ENCODE assay signal across 30 cellular contexts in the genomic region with DNA sequence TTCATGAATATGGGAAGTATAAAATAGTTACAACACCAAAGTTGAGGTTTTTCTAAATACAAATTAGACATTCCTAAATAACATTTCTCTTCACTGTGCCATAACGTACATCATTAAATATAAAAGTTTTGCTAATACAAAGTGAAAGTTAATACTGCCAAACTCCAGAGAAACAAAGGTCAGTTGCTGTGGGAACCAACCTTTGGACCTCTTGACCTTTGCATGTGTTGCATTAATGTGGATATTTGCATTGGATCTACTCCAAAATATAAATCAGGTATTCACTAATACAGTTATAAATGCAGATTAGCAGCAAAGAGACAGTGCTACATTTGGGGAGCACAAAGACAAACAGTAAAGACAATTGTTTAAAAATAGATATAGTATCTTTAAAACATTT.
"Had no signal": no experiment of that assay in that cellular context is flagged by ENCODE, and none has a peak within 500 bp of the region (broad histone marks: within the 10 kb centered on the region; RNA-seq: fewer than 3 reads in every experiment).

No MANE protein-coding gene starts in this region.

- H3K4me1 ChIP-seq: adrenal gland, breast epithelium, colonic mucosa had no signal

- H3K36me3 ChIP-seq: adrenal gland, breast epithelium, cardiac muscle cell, colonic mucosa had no signal

- FAIRE-seq: endothelial cell of umbilical vein, frontal cortex had no signal

- H3K9me3 ChIP-seq: adrenal gland, colonic mucosa had no signal

- H3K27me3 ChIP-seq: adrenal gland, breast epithelium, cardiac muscle cell, colonic mucosa had no signal

- ATAC-seq: activated CD4-positive, alpha-beta T cell treated with anti-CD3 and anti-CD28 coated beads for 36 hours; activated CD8-positive, alpha-beta memory T cell treated with anti-CD3 and anti-CD28 coated beads, Interleukin-2, amount 10 ng/mL, durations not matched to agents 7 days and 5 days; activated CD8-positive, alpha-beta T cell treated with anti-CD3 and anti-CD28 coated beads, Interleukin-2, amount 10 ng/mL, durations not matched to agents 7 days and 5 days; activated naive CD8-positive, alpha-beta T cell treated with anti-CD3 and anti-CD28 coated beads, Interleukin-2, amount 50 U/mL, for 24 hours; T-cell had no signal

- H3K4me3 ChIP-seq: adrenal gland, breast epithelium, cardiac muscle cell, colonic mucosa had no signal

- H3K27ac ChIP-seq: adrenal gland, breast epithelium, cardiac muscle cell, colonic mucosa, epithelial cell of prostate had no signal

- DNase-seq: activated CD4-positive, alpha-beta memory T cell treated with anti-CD3 and anti-CD28 coated beads for 36 hours; activated CD4-positive, alpha-beta T cell treated with anti-CD3 and anti-CD28 coated beads for 36 hours; activated CD4-positive, alpha-beta T cell treated with anti-CD3 and anti-CD28 coated beads, Interleukin-2, amount 10 ng/mL, durations not matched to agents 24 days and 14 days; activated CD4-positive, CD25-positive, alpha-beta regulatory T cell; activated CD4-positive, CD25-positive, alpha-beta regulatory T cell treated with anti-CD3 and anti-CD28 coated beads, Interleukin-2, amount 50 U/mL, for 72 hours; activated CD8-positive, alpha-beta memory T cell treated with anti-CD3 and anti-CD28 coated beads, Interleukin-2, amount 10 ng/mL, durations not matched to agents 7 days and 5 days; activated CD8-positive, alpha-beta memory T cell treated with anti-CD3 and anti-CD28 coated beads, Interleukin-2, amount 50 U/mL, for 4 hours; activated CD8-positive, alpha-beta T cell treated with anti-CD3 and anti-CD28 coated beads, Interleukin-2, amount 10 ng/mL, durations not matched to agents 7 days and 5 days; activated effector memory CD4-positive, alpha-beta T cell treated with anti-CD3 and anti-CD28 coated beads, Interleukin-2, amount 50 U/mL, for 16 hours; activated naive CD4-positive, alpha-beta T cell treated with anti-CD3 and anti-CD28 coated beads for 36 hours; activated naive CD8-positive, alpha-beta T cell treated with anti-CD3 and anti-CD28 coated beads for 36 hours; activated naive CD8-positive, alpha-beta T cell treated with anti-CD3 and anti-CD28 coated beads, Interleukin-2, amount 50 U/mL, for 24 hours; activated T-cell treated with anti-CD3 and anti-CD28 coated beads, Interleukin-2, amount 50 U/mL, for 1 hour; activated T-cell treated with anti-CD3 and anti-CD28 coated beads, Interleukin-2, amount 50 U/mL, for 48 hours; adrenal gland; amygdala; aorta; central memory CD4-positive, alpha-beta T cell; cerebellar nuclear complex; colonic mucosa; effector CD8-positive, alpha-beta T cell; foreskin fibroblast; head of caudate nucleus; T-cell; T1000 had no signal
